Comparison of ENCODE assay signal across 24 cellular contexts in the genomic region with DNA sequence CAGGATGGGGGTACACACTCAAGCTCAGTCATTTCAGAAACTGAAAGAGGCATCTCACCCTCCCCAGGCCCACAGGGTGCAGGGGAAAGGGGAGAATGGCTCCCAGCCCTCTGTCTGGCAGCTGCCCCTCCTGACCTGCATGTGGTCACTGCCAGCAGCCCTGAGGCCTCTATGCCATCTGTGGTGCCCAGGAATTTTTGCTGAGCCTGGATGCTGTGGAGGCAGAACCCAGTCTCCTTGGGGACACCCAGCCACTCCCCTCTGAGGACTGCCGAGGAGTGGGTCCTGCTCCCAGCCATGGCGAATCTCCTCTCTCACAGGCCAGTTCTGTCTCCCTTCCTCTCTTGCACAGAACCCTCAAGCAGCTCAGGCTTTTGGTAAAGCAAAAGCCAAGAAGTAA.
"Had no signal": no experiment of that assay in that cellular context is flagged by ENCODE, and none has a peak within 500 bp of the region (broad histone marks: within the 10 kb centered on the region; RNA-seq: fewer than 3 reads in every experiment).

No MANE protein-coding gene starts in this region.

- H3K27ac ChIP-seq: esophagus squamous epithelium, heart right ventricle, left lung, prostate gland, sigmoid colon, skin epidermis, spleen, thoracic aorta, tibial nerve, upper lobe of right lung, uterus had no signal

- H3K27me3 Mint-ChIP-seq: stimulated activated naive B cell treated with anti-CD40 and anti-IgM and Interleukin-4, amounts not matched to agents 10 μg/mL and 1 μg/mL and 100 μg/mL, for 72 hours; stimulated activated naive CD8-positive, alpha-beta T cell treated with anti-CD3 and anti-CD28 coated beads, Interleukin-15, Interleukin-2, amounts not matched to agents 100 ng/mL and 50 ng/mL, for 24 hours had no signal

- H3K9me3 Mint-ChIP-seq: natural killer cell; stimulated activated naive B cell treated with anti-CD40 and anti-IgM and Interleukin-4, amounts not matched to agents 10 μg/mL and 1 μg/mL and 100 μg/mL, for 72 hours; stimulated activated naive CD8-positive, alpha-beta T cell treated with anti-CD3 and anti-CD28 coated beads, Interleukin-15, Interleukin-2, amounts not matched to agents 100 ng/mL and 50 ng/mL, for 24 hours had no signal

- H3K36me3 ChIP-seq: esophagus squamous epithelium, heart right ventricle, left lung, prostate gland, sigmoid colon, spleen, thoracic aorta, tibial nerve, upper lobe of right lung, uterus had no signal

- ATAC-seq: heart right ventricle; left cardiac atrium; left lung; natural killer cell; right cardiac atrium; stimulated activated naive B cell treated with anti-CD40 and anti-IgM and Interleukin-4, amounts not matched to agents 10 μg/mL and 1 μg/mL and 100 μg/mL, for 72 hours; upper lobe of right lung had no signal

- H3K4me1 Mint-ChIP-seq: natural killer cell; stimulated activated naive B cell treated with anti-CD40 and anti-IgM and Interleukin-4, amounts not matched to agents 10 μg/mL and 1 μg/mL and 100 μg/mL, for 72 hours had no signal

- H3K9me3 ChIP-seq: esophagus squamous epithelium, heart right ventricle, left lung, prostate gland, sigmoid colon, spleen, thoracic aorta, tibial nerve, upper lobe of right lung, uterus had no signal

- H3K4me1 ChIP-seq: esophagus squamous epithelium, left lung, prostate gland, sigmoid colon, spleen, tibial nerve, upper lobe of right lung, uterus had no signal

- H3K27me3 ChIP-seq: esophagus squamous epithelium, left lung, sigmoid colon, spleen, tibial nerve, upper lobe of right lung, uterus had no signal

- H3K36me3 Mint-ChIP-seq: natural killer cell; stimulated activated naive B cell treated with anti-CD40 and anti-IgM and Interleukin-4, amounts not matched to agents 10 μg/mL and 1 μg/mL and 100 μg/mL, for 72 hours had no signal

- H3K4me3 Mint-ChIP-seq: natural killer cell; stimulated activated naive B cell treated with anti-CD40 and anti-IgM and Interleukin-4, amounts not matched to agents 10 μg/mL and 1 μg/mL and 100 μg/mL, for 72 hours; stimulated activated naive CD8-positive, alpha-beta T cell treated with anti-CD3 and anti-CD28 coated beads, Interleukin-15, Interleukin-2, amounts not matched to agents 100 ng/mL and 50 ng/mL, for 24 hours had no signal

- H3K4me3 ChIP-seq: esophagus squamous epithelium, heart right ventricle, left lung, prostate gland, sigmoid colon, skin epidermis, spleen, thoracic aorta, tibial nerve, upper lobe of right lung, uterus had no signal

- H3K27ac Mint-ChIP-seq: natural killer cell; stimulated activated naive B cell treated with anti-CD40 and anti-IgM and Interleukin-4, amounts not matched to agents 10 μg/mL and 1 μg/mL and 100 μg/mL, for 72 hours; stimulated activated naive CD8-positive, alpha-beta T cell treated with anti-CD3 and anti-CD28 coated beads, Interleukin-15, Interleukin-2, amounts not matched to agents 100 ng/mL and 50 ng/mL, for 24 hours had no signal

- DNase-seq: dermis blood vessel endothelial cell; effector memory CD4-positive, alpha-beta T cell; esophagus squamous epithelium; foreskin melanocyte; glutamatergic neuron; heart right ventricle; hippocampal formation; left cardiac atrium; left lung; mesenchymal stem cell; midbrain; natural killer cell; right cardiac atrium; sigmoid colon; spleen; stimulated activated CD4-positive, alpha-beta T cell treated with anti-CD3 and anti-CD28 coated beads, Interleukin-4, amount 100 ng/mL, for 4 hours; stimulated activated naive B cell treated with anti-CD40 and anti-IgM and Interleukin-4, amounts not matched to agents 10 μg/mL and 1 μg/mL and 100 μg/mL, for 72 hours; upper lobe of right lung; uterus had no signal
